1 cellular context compared by ENCODE assay signal in genomic region chr2:42522035-42522434, GRCh38.
TF ChIP-seq lines count a peak whose summit lies in the region.

No MANE protein-coding gene starts in this region.

TF ChIP-seq in WTC11, 78 proteins besides CTCF, POLR2A, EP300 and RAD21 (continued from another document):
- TF ChIP-seq ZNF532 (CRISPR knock-in tag; IDR thresholded peaks at IDR 0.05; ENCODE audit: borderline replicate concordance), result no peak
- TF ChIP-seq PRRX2 (CRISPR knock-in tag; IDR thresholded peaks at IDR 0.05), result no peak
- TF ChIP-seq GRHL2 (CRISPR knock-in tag; IDR thresholded peaks at IDR 0.05; ENCODE audit: insufficient replicate concordance, severe bottlenecking), result no peak
- TF ChIP-seq HMGXB4 (CRISPR knock-in tag; IDR thresholded peaks at IDR 0.05), result no peak
- TF ChIP-seq ARID4B (CRISPR knock-in tag; IDR thresholded peaks at IDR 0.05; ENCODE audit: borderline replicate concordance), result no peak
- TF ChIP-seq ATF6 (CRISPR knock-in tag; IDR thresholded peaks at IDR 0.05), result no peak
- TF ChIP-seq FOXK1 (CRISPR knock-in tag; IDR thresholded peaks at IDR 0.05), result no peak
- no peak for TF ChIP-seq ZNF219 (CRISPR knock-in tag; IDR thresholded peaks at IDR 0.05; ENCODE audit: borderline replicate concordance)
